Comparison of ENCODE assay signal across 12 cellular contexts in the genomic region with DNA sequence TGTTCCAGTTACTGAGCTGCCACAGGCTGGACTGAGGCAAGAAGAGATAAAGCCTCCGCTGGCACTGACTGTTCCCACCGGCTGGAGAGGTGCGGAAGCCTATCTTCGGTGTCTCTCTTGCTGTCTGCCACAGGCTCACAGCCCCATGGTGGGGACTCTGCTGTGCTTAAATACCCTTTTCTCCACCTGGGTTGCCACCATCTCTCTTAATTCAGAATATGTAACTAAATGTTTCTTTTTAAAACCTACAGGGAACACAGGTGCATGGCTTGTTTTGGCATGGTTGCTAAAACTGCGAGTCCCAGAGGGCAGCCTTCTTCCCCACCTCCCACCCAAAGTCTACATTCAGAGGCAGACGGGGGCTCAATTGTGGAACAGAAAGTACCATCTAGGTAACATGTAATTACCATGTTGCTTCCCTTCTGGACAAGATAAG. TPM values are rescaled to one million over a fixed set of nuclear protein-coding genes. Genes with fewer than 3 reads are reported as not detected.
DNase-seq lines count a peak whose midpoint lies in the region; ATAC-seq, FAIRE-seq and TF ChIP-seq lines count a peak whose summit lies in the region.
"Had no signal": no experiment of that assay in that cellular context is flagged by ENCODE, and none has a peak within 500 bp of the region (broad histone marks: within the 10 kb centered on the region; RNA-seq: fewer than 3 reads in every experiment).

No MANE protein-coding gene starts in this region.

- TF ChIP-seq EP300 in HepG2 (IDR thresholded peaks at IDR 0.05; ENCODE audit: low read depth in 2 of 2, low read length in 2 of 2) = no peak
- no peak for TF ChIP-seq EP300 in HepG2 (CRISPR knock-in tag; IDR thresholded peaks at IDR 0.05; ENCODE audit: borderline replicate concordance)

- 29% methylated on average over 6 of the region's 6 CpGs for WGBS in HepG2 (ENCODE audit: low lambda C conversion rate)
- WGBS in right lobe of liver (ENCODE audit: insufficient coverage, low coverage, low lambda C conversion rate, missing lambda C conversion rate) = 71% methylated on average over 5 of the region's 6 CpGs

- no peak overlapping the region for H3K27ac ChIP-seq in HepG2 (ENCODE audit: extremely low read length, insufficient read depth, low read length)
- no peak overlapping the region for H3K27ac ChIP-seq in right lobe of liver
- H3K27ac ChIP-seq: parathyroid adenoma had no signal

- H3K4me2 ChIP-seq in HepG2 (ENCODE audit: low read depth, low read length) = peak overlapping the region; percentile 56

- POLR2A ChIA-PET in HepG2 (lab: Yijun Ruan, JAX) = no interaction called here

- peaks cover 0 to 1% of the 10 kb centered on the region in 2 experiments; a peak in 1 of 5 replicates for H3K27me3 ChIP-seq in HepG2 (ENCODE audit: control insufficient read depth in 1 of 2, insufficient read depth in 2 of 2, low read length in 2 of 2)
- no peaks in the 10 kb centered on the region for H3K27me3 ChIP-seq in right lobe of liver

- in situ Hi-C loops in HepG2 (cut with HindIII; ENCODE audit: extremely low pct_ligation_motif_present, low pct_unique_long_range_greater_than_20kb) = no loop called here

- ATAC-seq in HepG2 (peak; percentile 75), right lobe of liver (no peak), HG02588 (IDR thresholded peaks at IDR 0.05; ENCODE audit: unreplicated experiment) (peak; percentile 70), HG03565 (IDR thresholded peaks at IDR 0.05; ENCODE audit: unreplicated experiment) (peak; percentile 44)

- H3K4me1 ChIP-seq in HepG2 (ENCODE audit: insufficient read depth, low read length) (peaks cover 28% of the 10 kb centered on the region), right lobe of liver (peaks cover 0 to 12% (median 4%) of the 10 kb centered on the region in 4 donors)
- H3K4me1 ChIP-seq: parathyroid adenoma had no signal

- BruUV-seq in HepG2 (replicated peaks; lab: Mats Ljungman, UMichigan) = no TSS peak

- CTCF ChIA-PET in HepG2 (lab: Yijun Ruan, JAX; ENCODE audit: low intra/inter-chr PET ratio, low total read pairs) = no interaction called here

- TF ChIP-seq CTCF in HepG2 (CRISPR knock-in tag; IDR thresholded peaks at IDR 0.05) = no peak
- TF ChIP-seq CTCF in right lobe of liver (IDR thresholded peaks at IDR 0.05) = no peak

- H3K9ac ChIP-seq in HepG2 (ENCODE audit: insufficient read depth, low read depth, low read length) = peak overlapping the region; percentile 11; the same call in 1 of the 2 replicates
- H3K9ac ChIP-seq: parathyroid adenoma had no signal

- no peak for TF ChIP-seq POLR2A in HepG2 (IDR thresholded peaks at IDR 0.05; ENCODE audit: insufficient read depth in 1 of 2, low read depth in 2 of 2, low read length in 2 of 2)
- no peak for TF ChIP-seq POLR2A in right lobe of liver (IDR thresholded peaks at IDR 0.05)

- H2AFZ ChIP-seq in HepG2 (ENCODE audit: low read length) = no peak overlapping the region
- H2AFZ ChIP-seq: parathyroid adenoma had no signal

- intact Hi-C loops in HepG2 (cut with micrococcal nuclease; ENCODE audit: unreplicated experiment) = no loop called here
- intact Hi-C loops in right lobe of liver (cut with DNase I) = no loop called here

- no peak for DNase-seq in HepG2 (ENCODE audit: low spot score)
- no peak for DNase-seq in right lobe of liver
- no peak for DNase-seq in NCI-H524 (lab: John Stamatoyannopoulos, UW)
- DNase-seq in mesenteric fat pad (ENCODE audit: low spot score) = no peak
- no peak for DNase-seq in NCI-H524 treated with DMSO at 0.1 percent for 48 hours (lab: John Stamatoyannopoulos, UW)
- no peak for DNase-seq in Ammon's horn (ENCODE audit: low spot score)
- DNase-seq: HFFc6, T1000, trophoblast cell had no signal

- H3K79me2 ChIP-seq in HepG2 (ENCODE audit: insufficient read depth, low read length) = no peaks in the 10 kb centered on the region
- H3K79me2 ChIP-seq: parathyroid adenoma had no signal

- no peak for FAIRE-seq in HepG2 (lab: Jason Lieb, UNC)

- H3K9me3 ChIP-seq in HepG2 (ENCODE audit: low read length) = no peaks in the 10 kb centered on the region
- H3K9me3 ChIP-seq in right lobe of liver = peaks cover 0 to 3% (median 0%) of the 10 kb centered on the region in 4 donors

- H4K20me1 ChIP-seq in HepG2 (ENCODE audit: insufficient read depth, low read length) = no peaks in the 10 kb centered on the region

- TF ChIP-seq RAD21 in HepG2 (CRISPR knock-in tag; IDR thresholded peaks at IDR 0.05) = no peak

- H3K4me3 ChIP-seq in HepG2 (replicated peaks in 1 of 3; ENCODE audit: insufficient read depth in 1 of 3, low read depth in 2 of 3, low read length in 3 of 3) = peak overlapping the region in 1 of 3 experiments; percentile 10; a peak in 1 of 6 replicates
- no peak overlapping the region for H3K4me3 ChIP-seq in right lobe of liver

- no peaks in the 10 kb centered on the region for H3K36me3 ChIP-seq in HepG2 (replicated peaks in 1 of 2; ENCODE audit: control insufficient read depth in 1 of 2, insufficient read depth in 2 of 2, low read length in 2 of 2)
- no peaks in the 10 kb centered on the region for H3K36me3 ChIP-seq in right lobe of liver

TF ChIP-seq in HepG2, 621 proteins besides CTCF, POLR2A, EP300 and RAD21:
- TF ChIP-seq SRSF4 (IDR thresholded peaks at IDR 0.05; ENCODE audit: low read depth, low read length, poor library complexity, severe bottlenecking) (no peak), JUN (CRISPR knock-in tag; IDR thresholded peaks at IDR 0.05) (no peak), ZNF367 (CRISPR knock-in tag; IDR thresholded peaks at IDR 0.05; ENCODE audit: borderline replicate concordance) (no peak), KLF12 (CRISPR knock-in tag; IDR thresholded peaks at IDR 0.05; ENCODE audit: borderline replicate concordance) (no peak), NFYB (CRISPR knock-in tag; IDR thresholded peaks at IDR 0.05) (no peak), DMAP1 (CRISPR knock-in tag; IDR thresholded peaks at IDR 0.05) (no peak)

RNA-seq across cellular contexts. Expression of a gene that starts 8.1 kb away (rescaled TPM):
- total RNA-seq in HepG2 (2016; rRNA removed; fragmentation: Illumina TruSeq; extraction: Trizol) (64.4 and 76.7 TPM in 2 replicates), right lobe of liver (10 to 100 TPM; 21.9 to 41.8 (median 31.4) TPM), mesenteric fat pad (55.3 TPM)
- 5.8 and 7.2 TPM in 2 replicates for total RNA-seq in HepG2 (2016; cell fraction: cytosol; rRNA removed; fragmentation: Illumina TruSeq; extraction: Trizol; ENCODE audit: low read depth)
- 58.0 and 76.5 TPM in 2 replicates for total RNA-seq in HepG2 (2016; cell fraction: insoluble cytoplasmic fraction; rRNA removed; fragmentation: Illumina TruSeq; extraction: Trizol)
- total RNA-seq in HepG2 (2016; cell fraction: membrane; rRNA removed; fragmentation: Illumina TruSeq; extraction: Trizol) = 18.3 and 23.6 TPM in 2 replicates
- total RNA-seq in HepG2 (2016; cell fraction: nucleus; rRNA removed; fragmentation: Illumina TruSeq; extraction: Trizol) = 103 and 116 TPM in 2 replicates
- 38.2 and 38.9 TPM in 2 replicates for polyA plus RNA-seq in HepG2 (2011; rRNA removed)
- 25.2 and 34.9 TPM in 2 replicates for polyA plus RNA-seq in HepG2 (2011; cell fraction: cytosol; rRNA removed)
- 20.9 and 21.1 TPM in 2 replicates for polyA plus RNA-seq in HepG2 (2011; cell fraction: nucleus; rRNA removed)
- polyA plus RNA-seq in HepG2 (2012) = 42.0 and 46.8 TPM in 2 replicates
- 3.8 and 4.4 TPM in 2 replicates for polyA plus RNA-seq in HepG2 (2016; cell fraction: cytosol; fragmentation: Illumina TruSeq; extraction: Trizol; ENCODE audit: low read depth)
- 58.6 and 66.3 TPM in 2 replicates for polyA plus RNA-seq in HepG2 (2016; cell fraction: insoluble cytoplasmic fraction; fragmentation: Illumina TruSeq; extraction: Trizol; ENCODE audit: low read depth)
- 12.1 and 13.5 TPM in 2 replicates for polyA plus RNA-seq in HepG2 (2016; cell fraction: membrane; fragmentation: Illumina TruSeq; extraction: Trizol; ENCODE audit: low read depth)
- 109 and 114 TPM in 2 replicates for polyA plus RNA-seq in HepG2 (2016; cell fraction: nucleus; fragmentation: Illumina TruSeq; extraction: Trizol; ENCODE audit: insufficient read depth, low read depth)
- 59.8 and 110 TPM in 2 replicates for polyA minus RNA-seq in HepG2 (2011; rRNA and poly(A)+ RNA removed; ENCODE audit: low replicate concordance)
- 35.1 and 35.9 TPM in 2 replicates for polyA minus RNA-seq in HepG2 (2011; cell fraction: cytosol; rRNA and poly(A)+ RNA removed)
- polyA minus RNA-seq in HepG2 (2011; cell fraction: nucleus; rRNA and poly(A)+ RNA removed) = 43.9 and 51.8 TPM in 2 replicates

Comparison
In these comparisons a context has a peak if more than half of its experiments do, and no peak if none do; other contexts are left out.
1. ATAC-seq: peak in HepG2 (single experiment), HG02588 (single experiment) and HG03565 (single experiment); none in right lobe of liver (0 of 4).